Comparison of ENCODE assay signal across 32 cellular contexts in genomic region chr22:21030032-21030431, GRCh38. TPM values are rescaled to one million over a fixed set of nuclear protein-coding genes. Genes with fewer than 3 reads are reported as not detected.
"Had no signal": no experiment of that assay in that cellular context is flagged by ENCODE, and none has a peak within 500 bp of the region (broad histone marks: within the 10 kb centered on the region; RNA-seq: fewer than 3 reads in every experiment).

No MANE protein-coding gene starts in this region.

- FAIRE-seq: astrocyte had no signal

- H3K4me3 Mint-ChIP-seq: activated CD8-positive, alpha-beta memory T cell treated with anti-CD3 and anti-CD28 coated beads, Interleukin-2, amount 10 ng/mL, durations not matched to agents 7 days and 5 days; activated naive CD4-positive, alpha-beta T cell treated with anti-CD3 and anti-CD28 coated beads, Interleukin-2, amount 50 U/mL, for 24 hours; activated T-cell treated with anti-CD3 and anti-CD28 coated beads, Interleukin-2, amount 50 U/mL, for 24 hours; activated T-helper 1 cell treated with anti-CD3 and anti-CD28 coated beads, Interleukin-12 subunit alpha, Interleukin-12 subunit beta, Interleukin-2, Interleukin-4 antibody, amounts not matched to agents 30 ng/mL and 10 ng/mL and 1 ng/mL, durations not matched to agents 14 hours and 24 hours and 36 hours had no signal

- ATAC-seq: activated CD8-positive, alpha-beta memory T cell treated with anti-CD3 and anti-CD28 coated beads, Interleukin-2, amount 10 ng/mL, durations not matched to agents 7 days and 5 days; Panc1; SK-N-SH treated with all-trans-retinoic acid at 6 μM for 48 hours; WTC11 had no signal

- H3K4me3 ChIP-seq: cardiac muscle cell, MG63, SJSA1 had no signal

- H3K36me3 Mint-ChIP-seq: activated naive CD4-positive, alpha-beta T cell treated with anti-CD3 and anti-CD28 coated beads, Interleukin-2, amount 50 U/mL, for 24 hours; brain; WTC11 had no signal

- H3K27me3 ChIP-seq: MG63, SJSA1 had no signal

- H3K27ac Mint-ChIP-seq: activated CD8-positive, alpha-beta memory T cell treated with anti-CD3 and anti-CD28 coated beads, Interleukin-2, amount 10 ng/mL, durations not matched to agents 7 days and 5 days; activated naive CD4-positive, alpha-beta T cell treated with anti-CD3 and anti-CD28 coated beads, Interleukin-2, amount 50 U/mL, for 24 hours; activated T-cell treated with anti-CD3 and anti-CD28 coated beads, Interleukin-2, amount 50 U/mL, for 24 hours; activated T-helper 1 cell treated with anti-CD3 and anti-CD28 coated beads, Interleukin-12 subunit alpha, Interleukin-12 subunit beta, Interleukin-2, Interleukin-4 antibody, amounts not matched to agents 30 ng/mL and 10 ng/mL and 1 ng/mL, durations not matched to agents 14 hours and 24 hours and 36 hours; WTC11 had no signal

- H3K4me1 ChIP-seq: SJSA1 had no signal

- H3K9me3 ChIP-seq: MG63, SJSA1 had no signal

- H3K27ac ChIP-seq: cardiac muscle cell, SJSA1 had no signal

- DNase-seq: activated CD4-positive, alpha-beta T cell treated with anti-CD3 and anti-CD28 coated beads for 48 hours; activated CD4-positive, alpha-beta T cell treated with anti-CD3 and anti-CD28 coated beads, Interleukin-2, amount 50 U/mL, for 4 hours; activated CD4-positive, CD25-positive, alpha-beta regulatory T cell treated with anti-CD3 and anti-CD28 coated beads, Interleukin-2, amount 50 U/mL, for 72 hours; activated CD8-positive, alpha-beta memory T cell treated with anti-CD3 and anti-CD28 coated beads, Interleukin-2, amount 10 ng/mL, durations not matched to agents 7 days and 5 days; activated effector memory CD4-positive, alpha-beta T cell treated with Interleukin-2 at 50 U/mL for 16 hours; activated naive CD4-positive, alpha-beta T cell; activated T-cell treated with anti-CD3 and anti-CD28 coated beads, Interleukin-2, amount 50 U/mL, for 24 hours; amygdala; KG1; MG63; MV-4-11; NCI-H1092 treated with DMSO at 0.1 percent for 48 hours; NCI-H1417 treated with DMSO at 0.1 percent for 48 hours; NCI-H1694; NCI-H2029; NCI-H510A treated with DMSO at 0.1 percent for 48 hours; NCI-H69; NK-92 treated with Interleukin-12 subunit alpha and Interleukin-12 subunit beta, amount 100 ng/mL, for 24 hours; OCI-M1; Right ventricle myocardium superior; RPMI8226; SW 1271 had no signal

- H3K9me3 Mint-ChIP-seq: activated naive CD4-positive, alpha-beta T cell treated with anti-CD3 and anti-CD28 coated beads, Interleukin-2, amount 50 U/mL, for 24 hours; activated T-cell treated with anti-CD3 and anti-CD28 coated beads, Interleukin-2, amount 50 U/mL, for 24 hours; activated T-helper 1 cell treated with anti-CD3 and anti-CD28 coated beads, Interleukin-12 subunit alpha, Interleukin-12 subunit beta, Interleukin-2, Interleukin-4 antibody, amounts not matched to agents 30 ng/mL and 10 ng/mL and 1 ng/mL, durations not matched to agents 14 hours and 24 hours and 36 hours; WTC11 had no signal

- H3K36me3 ChIP-seq: cardiac muscle cell, MG63, SJSA1 had no signal

RNA-seq across cellular contexts. Expression of gene SLC7A4, which starts 2.3 kb away (rescaled TPM):
- total RNA-seq: activated T-helper 1 cell treated with anti-CD3 and anti-CD28 coated beads, Interleukin-12 subunit alpha, Interleukin-12 subunit beta, Interleukin-2, Interleukin-4 antibody, amounts not matched to agents 30 ng/mL and 10 ng/mL and 1 ng/mL, durations not matched to agents 14 hours and 24 hours and 36 hours; SJSA1; T-helper 1 cell treated with Interleukin-12 subunit alpha and Interleukin-12 subunit beta and Interleukin-4 antibody, amounts not matched to agents 30 ng/mL and 1 ng/mL, for 36 hours had no signal

RNA-seq across cellular contexts. Expression of gene LRRC74B, which starts 15.7 kb away (rescaled TPM):
- total RNA-seq: activated CD8-positive, alpha-beta memory T cell treated with anti-CD3 and anti-CD28 coated beads, Interleukin-2, amount 10 ng/mL, durations not matched to agents 7 days and 5 days; activated T-helper 1 cell treated with anti-CD3 and anti-CD28 coated beads, Interleukin-12 subunit alpha, Interleukin-12 subunit beta, Interleukin-2, Interleukin-4 antibody, amounts not matched to agents 30 ng/mL and 10 ng/mL and 1 ng/mL, durations not matched to agents 14 hours and 24 hours and 36 hours; astrocyte; Right ventricle myocardium superior; SJSA1; T-helper 1 cell treated with Interleukin-12 subunit alpha and Interleukin-12 subunit beta and Interleukin-4 antibody, amounts not matched to agents 30 ng/mL and 1 ng/mL, for 36 hours; WTC11 had no signal
- polyA plus RNA-seq: cardiac muscle cell had no signal
